Comparison of ENCODE assay signal across 10 cellular contexts in the genomic region with DNA sequence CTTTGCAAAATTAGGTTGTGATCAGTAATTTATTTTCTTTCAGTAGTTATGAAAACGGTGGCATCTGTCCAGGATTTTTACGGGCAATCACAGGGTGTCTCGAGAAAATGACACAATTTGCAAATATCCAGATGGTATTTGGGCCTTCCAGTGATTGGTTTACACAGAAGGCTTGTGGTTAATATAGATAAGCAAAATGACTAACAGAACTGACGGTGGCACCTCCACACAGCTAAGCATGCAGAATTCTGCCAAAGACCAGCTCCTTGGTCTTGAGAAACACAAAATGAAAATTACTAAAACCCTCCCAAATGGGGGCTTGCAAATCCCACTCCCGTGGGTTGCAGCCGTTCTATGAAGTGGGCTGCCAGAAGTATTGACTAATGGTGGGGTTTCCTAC. TPM values are rescaled to one million over a fixed set of nuclear protein-coding genes. Genes with fewer than 3 reads are reported as not detected.
DNase-seq lines count a peak whose midpoint lies in the region; ATAC-seq and TF ChIP-seq lines count a peak whose summit lies in the region.
"Had no signal": no experiment of that assay in that cellular context is flagged by ENCODE, and none has a peak within 500 bp of the region (broad histone marks: within the 10 kb centered on the region; RNA-seq: fewer than 3 reads in every experiment).

No MANE protein-coding gene starts in this region.

- peaks cover 43% of the 10 kb centered on the region; the same call in 1 of the 2 replicates for H3K79me2 ChIP-seq in KMS-11 (ENCODE audit: insufficient read depth, low read depth)

- H3K27me3 ChIP-seq in CD4-positive, alpha-beta memory T cell (ENCODE audit: insufficient read depth, low read length): no peaks in the 10 kb centered on the region
- no peaks in the 10 kb centered on the region for H3K27me3 ChIP-seq in KMS-11 (ENCODE audit: insufficient read depth, low read depth)
- H3K27me3 ChIP-seq in adrenal gland: no peaks in the 10 kb centered on the region
- no peaks in the 10 kb centered on the region for H3K27me3 ChIP-seq in lung (ENCODE audit: control insufficient read depth, insufficient read depth)
- H3K27me3 ChIP-seq: colonic mucosa had no signal

- H2AFZ ChIP-seq in KMS-11 (ENCODE audit: low read depth): no peak overlapping the region

- 46 to 69% (median 54%) methylated on average over 6 of the region's 6 CpGs for WGBS in adrenal gland, 4 donors
- WGBS in lung, 2 donors: 43 to 51% methylated on average over 6 of the region's 6 CpGs

- no peaks in the 10 kb centered on the region for H4K20me1 ChIP-seq in KMS-11 (ENCODE audit: insufficient read depth)

- peaks cover 0 to 1% (median 0%) of the 10 kb centered on the region in 8 donors for H3K9me3 Mint-ChIP-seq in CD4-positive, alpha-beta memory T cell

- peak overlapping the region; percentile 93 for H3K4me2 ChIP-seq in KMS-11

- peak in 1 of 5 donors; percentile 60 for DNase-seq in CD4-positive, alpha-beta memory T cell
- DNase-seq in adrenal gland: peak in 6 of 7 donors; percentile 39 to 78 (median 64)
- no peak for DNase-seq in lung (ENCODE audit: low spot score)
- no peak for DNase-seq in GM10266 (ENCODE audit: extremely low spot score)
- DNase-seq in sciatic nerve (ENCODE audit: low spot score): no peak
- no peak for DNase-seq in T-helper 9 cell
- no peak for DNase-seq in NCI-H69 (lab: John Stamatoyannopoulos, UW)
- DNase-seq: colonic mucosa, NCI-H2227 treated with DMSO at 0.1 percent for 48 hours had no signal

- H3K36me3 ChIP-seq in CD4-positive, alpha-beta memory T cell (ENCODE audit: insufficient read depth, low read length): no peaks in the 10 kb centered on the region
- H3K36me3 ChIP-seq in KMS-11 (ENCODE audit: insufficient read depth): no peaks in the 10 kb centered on the region
- no peaks in the 10 kb centered on the region for H3K36me3 ChIP-seq in adrenal gland (replicated peaks in 1 of 2)
- H3K36me3 ChIP-seq in lung (ENCODE audit: control insufficient read depth in 2 of 2, insufficient read depth in 2 of 2, low read length in 2 of 2): no peaks in the 10 kb centered on the region
- H3K36me3 ChIP-seq: colonic mucosa had no signal

- TF ChIP-seq CTCF in KMS-11 (conservative IDR thresholded peaks at IDR 0.05; ENCODE audit: low read depth, low read length) (no peak), adrenal gland (IDR thresholded peaks at IDR 0.05) (no peak), lung (IDR thresholded peaks at IDR 0.05; ENCODE audit: control extremely low read depth, extremely low read depth) (no peak), GM10266 (IDR thresholded peaks at IDR 0.05; ENCODE audit: control insufficient read depth, insufficient read depth, low read depth, missing control alignments) (no peak)

- CTCF ChIA-PET in CD4-positive, alpha-beta memory T cell (lab: Charles Lee; ENCODE audit: partially characterized antibody): interaction anchor here (9.3 to 10.1 kb wide), 2 partner anchors 45 to 93 kb away, joined by 213 to 267 read pairs; no protein-coding TSS in a partner anchor

- peak overlapping the region; percentile 39 for H3K27ac ChIP-seq in CD4-positive, alpha-beta memory T cell (ENCODE audit: low read depth, low read length)
- H3K27ac ChIP-seq in KMS-11 (peak overlapping the region; percentile 13; the same call in 1 of the 2 replicates), adrenal gland (peak overlapping the region; percentile 23 to 83 (median 68)), lung (ENCODE audit: low read depth in 1 of 2, low read length in 1 of 2) (peak overlapping the region in 1 of 2 donors; percentile 80)

- H3K27ac Mint-ChIP-seq in CD4-positive, alpha-beta memory T cell: peak overlapping the region; percentile 80 to 93 (median 85)

- H3K36me3 Mint-ChIP-seq in CD4-positive, alpha-beta memory T cell: peaks cover 9 to 49% of the 10 kb centered on the region in 2 donors

- H3K4me3 ChIP-seq in CD4-positive, alpha-beta memory T cell (ENCODE audit: low read length in 2 of 2): peak overlapping the region in 1 of 2 donors; percentile 29
- H3K4me3 ChIP-seq in KMS-11 (IDR thresholded peaks at IDR 0.05; ENCODE audit: insufficient read depth, low read depth, low read length): no peak overlapping the region
- H3K4me3 ChIP-seq in adrenal gland: no peak overlapping the region
- no peak overlapping the region for H3K4me3 ChIP-seq in lung
- H3K4me3 ChIP-seq: colonic mucosa had no signal

- POLR2A ChIA-PET in CD4-positive, alpha-beta memory T cell (lab: Charles Lee; ENCODE audit: partially characterized antibody): interaction anchor here (0.6 to 13.6 kb wide), 9 partner anchors 12 to 239 kb away, joined by 3 to 218 read pairs (median 31); a partner anchor contains a TSS

- H3K4me3 Mint-ChIP-seq in CD4-positive, alpha-beta memory T cell: peak overlapping the region; percentile 43 to 88 (median 73)

- intact Hi-C loops in CD4-positive, alpha-beta memory T cell (cut with micrococcal nuclease): no loop called here
- intact Hi-C loops in adrenal gland (cut with DNase I) (no loop called here), sciatic nerve (cut with DNase I) (no loop called here)

- no peaks in the 10 kb centered on the region for H3K9me3 ChIP-seq in CD4-positive, alpha-beta memory T cell (ENCODE audit: control insufficient read depth in 1 of 2, low read length in 2 of 2)
- H3K9me3 ChIP-seq in adrenal gland (replicated peaks in 1 of 3) (no peaks in the 10 kb centered on the region), lung (ENCODE audit: control insufficient read depth in 2 of 2, insufficient read depth in 1 of 2, low read length in 1 of 2) (no peaks in the 10 kb centered on the region)
- H3K9me3 ChIP-seq: colonic mucosa had no signal

- no peaks in the 10 kb centered on the region for H3K27me3 Mint-ChIP-seq in CD4-positive, alpha-beta memory T cell

- peak in 1 of 2 donors; percentile 37 for TF ChIP-seq POLR2A in adrenal gland (IDR thresholded peaks at IDR 0.05)

- peaks cover 76% of the 10 kb centered on the region for H3K4me1 ChIP-seq in CD4-positive, alpha-beta memory T cell (ENCODE audit: insufficient read depth, low read length)
- H3K4me1 ChIP-seq in KMS-11 (ENCODE audit: low read depth, poor library complexity, severe bottlenecking) (peaks cover 46% of the 10 kb centered on the region), adrenal gland (replicated peaks in 1 of 2) (peaks cover 59 to 64% of the 10 kb centered on the region in 2 donors), lung (ENCODE audit: control insufficient read depth in 2 of 2, insufficient read depth in 2 of 2, low read length in 2 of 2) (peaks cover 11 to 26% of the 10 kb centered on the region in 2 donors)

- H3K9ac ChIP-seq in KMS-11: no peak overlapping the region

- ATAC-seq in lung (ENCODE audit: insufficient read depth, low FRiP score): peak; percentile 42
- ATAC-seq in sciatic nerve: no peak

- peaks cover 52 to 87% (median 73%) of the 10 kb centered on the region in 4 donors for H3K4me1 Mint-ChIP-seq in CD4-positive, alpha-beta memory T cell

RNA-seq across cellular contexts. Expression of a gene that starts 5.5 kb away (rescaled TPM):
- 100 to 1,000 TPM; 120 TPM for total RNA-seq in CD4-positive, alpha-beta memory T cell
- polyA plus RNA-seq in CD4-positive, alpha-beta memory T cell: 100 to 1,000 TPM; 131 to 160 TPM
- total RNA-seq in adrenal gland: 100 to 1,000 TPM in 1 of 8 donors, 10 to 100 TPM in 7; 49.4 to 110 (median 70.4) TPM
- polyA plus RNA-seq in adrenal gland: 100 to 1,000 TPM in 1 of 3 donors, 10 to 100 TPM in 2; 26.6 to 122 (median 33.9) TPM
- total RNA-seq in lung: 10 to 100 TPM; 25.9 to 40.9 TPM
- 10 to 100 TPM; 10.4 to 16.0 TPM for polyA plus RNA-seq in lung
- 27.5 TPM for total RNA-seq in sciatic nerve

Comparison
In these comparisons a context has a peak if more than half of its experiments do, and no peak if none do; other contexts are left out.
1. DNase-seq: peak in adrenal gland (6 of 7); none in lung (single experiment), GM10266 (single experiment), sciatic nerve (single experiment), T-helper 9 cell (single experiment) and NCI-H69 (single experiment).